In genomic region chr16:22386976-22387375, GRCh38 we compare ENCODE assay signal across 10 cellular contexts. TPM values are rescaled to one million over a fixed set of nuclear protein-coding genes. Genes with fewer than 3 reads are reported as not detected.
DNase-seq lines count a peak whose midpoint lies in the region; ATAC-seq and TF ChIP-seq lines count a peak whose summit lies in the region.
"Had no signal": no experiment of that assay in that cellular context is flagged by ENCODE, and none has a peak within 500 bp of the region (broad histone marks: within the 10 kb centered on the region; RNA-seq: fewer than 3 reads in every experiment).

No MANE protein-coding gene starts in this region.

- peaks cover 1% of the 10 kb centered on the region for H3K4me1 Mint-ChIP-seq in progenitor cell of endocrine pancreas (ENCODE audit: low read depth)
- H3K4me1 Mint-ChIP-seq: central memory CD8-positive, alpha-beta T cell had no signal

- no peak for TF ChIP-seq RAD21 in HCT116 (IDR thresholded peaks at IDR 0.05; ENCODE audit: low read depth)

- no peaks in the 10 kb centered on the region for H3K27me3 ChIP-seq in HCT116 (ENCODE audit: insufficient read depth, low read length)

- no peak for TF ChIP-seq POLR2A in HCT116 (IDR thresholded peaks at IDR 0.05; ENCODE audit: borderline replicate concordance, extremely low read depth, insufficient read depth, insufficient read length)

- no peaks in the 10 kb centered on the region for H4K20me1 ChIP-seq in HCT116 (ENCODE audit: insufficient read depth)

- H3K79me2 ChIP-seq in HCT116 (ENCODE audit: insufficient read depth, low read length), result no peaks in the 10 kb centered on the region

- no peak overlapping the region for H3K4me3 ChIP-seq in HCT116 (replicated peaks in 1 of 2; ENCODE audit: low read depth in 1 of 2, low read length in 2 of 2)

- DNase-seq in HCT116 (ENCODE audit: low read depth, low spot score) (no peak), SW480 (ENCODE audit: low spot score) (peak; percentile 10), glomerular endothelial cell (ENCODE audit: extremely low read depth, low read depth, low spot score) (peak; percentile 71), stromal cell of bone marrow (ENCODE audit: low read depth) (peak; percentile 91), progenitor cell of endocrine pancreas (ENCODE audit: low spot score, unreplicated experiment) (no peak), ureter (ENCODE audit: low spot score) (no peak)
- DNase-seq: Kasumi-1, NCI-H526 treated with DMSO at 0.1 percent for 48 hours had no signal

- no peaks in the 10 kb centered on the region for H3K27me3 Mint-ChIP-seq in progenitor cell of endocrine pancreas
- H3K27me3 Mint-ChIP-seq: central memory CD8-positive, alpha-beta T cell had no signal

- ATAC-seq in HCT116, result no peak
- no peak for ATAC-seq in HG03045 (IDR thresholded peaks at IDR 0.05; ENCODE audit: unreplicated experiment)

- H2AFZ ChIP-seq in HCT116 (ENCODE audit: low read depth, low read length, poor library complexity, severe bottlenecking), result no peak overlapping the region

- peaks cover 14% of the 10 kb centered on the region in 2 experiments for H3K4me1 ChIP-seq in HCT116 (ENCODE audit: control insufficient read depth in 1 of 2, insufficient read depth in 2 of 2, low read length in 2 of 2)

- no peak overlapping the region for H3K9ac ChIP-seq in HCT116 (ENCODE audit: low read length)

- intact Hi-C loops in HCT116 (cut with micrococcal nuclease), result loop anchor here (10.0 kb wide), 1 partner anchor 62 kb away; no protein-coding TSS in a partner anchor

- no TSS peak for BruUV-seq in HCT116 (replicated peaks; lab: Mats Ljungman, UMichigan)

- no peaks in the 10 kb centered on the region for H3K9me3 ChIP-seq in HCT116 (ENCODE audit: control insufficient read depth in 1 of 2, insufficient read depth in 1 of 2, low read depth in 1 of 2, low read length in 2 of 2)

- POLR2A ChIA-PET in HCT116 (lab: Charles Lee), result no interaction called here

- no peaks in the 10 kb centered on the region for H3K36me3 ChIP-seq in HCT116 (ENCODE audit: control insufficient read depth in 1 of 2, insufficient read depth in 2 of 2, low read length in 2 of 2)

- no peak overlapping the region for H3K27ac ChIP-seq in HCT116 (ENCODE audit: low read depth, low read length)

- no peak overlapping the region for H3K27ac Mint-ChIP-seq in progenitor cell of endocrine pancreas

- RAD21 ChIA-PET in HCT116 (lab: Charles Lee; ENCODE audit: low non-redundant PET in 1 of 2, low total read pairs in 2 of 2, uncharacterized antibody in 2 of 2, unreplicated experiment in 2 of 2), result no interaction called here

- peaks cover 1% of the 10 kb centered on the region for H3K36me3 Mint-ChIP-seq in progenitor cell of endocrine pancreas (ENCODE audit: insufficient read depth)

- CTCF ChIA-PET in HCT116 (lab: Charles Lee), result no interaction called here

- no peaks in the 10 kb centered on the region for H3K9me3 Mint-ChIP-seq in progenitor cell of endocrine pancreas (ENCODE audit: low read depth)
- H3K9me3 Mint-ChIP-seq: central memory CD8-positive, alpha-beta T cell had no signal

- TF ChIP-seq CTCF in HCT116 (IDR thresholded peaks at IDR 0.05 in 2 of 3, conservative IDR thresholded peaks at IDR 0.05 in 1 of 3; ENCODE audit: borderline replicate concordance in 1 of 3, insufficient read depth in 1 of 3, low read depth in 2 of 3, low read length in 2 of 3) (no peak), progenitor cell of endocrine pancreas (IDR thresholded peaks at IDR 0.05; ENCODE audit: unreplicated experiment) (no peak)

- H3K9me2 ChIP-seq in HCT116 (ENCODE audit: insufficient read depth), result no peaks in the 10 kb centered on the region

- peak overlapping the region; percentile 57 for H3K4me2 ChIP-seq in HCT116 (ENCODE audit: low read length)

- H3K4me3 Mint-ChIP-seq in progenitor cell of endocrine pancreas (ENCODE audit: low read depth), result no peak overlapping the region
- H3K4me3 Mint-ChIP-seq: central memory CD8-positive, alpha-beta T cell had no signal

TF ChIP-seq in HCT116, 20 proteins besides CTCF, POLR2A, EP300 and RAD21:
- TF ChIP-seq ZFX (IDR thresholded peaks at IDR 0.05) (no peak), REST (IDR thresholded peaks at IDR 0.05; ENCODE audit: low read depth) (no peak), EZH2 (IDR thresholded peaks at IDR 0.05) (no peak), POLR2AphosphoS5 (IDR thresholded peaks at IDR 0.05; ENCODE audit: low read depth, low read length) (no peak), ZNF274 (IDR thresholded peaks at IDR 0.05; ENCODE audit: low read depth, low read length) (no peak), JUND (IDR thresholded peaks at IDR 0.05) (no peak), EZH2phosphoT487 (IDR thresholded peaks at IDR 0.05; ENCODE audit: borderline replicate concordance) (no peak), ZBTB33 (IDR thresholded peaks at IDR 0.05; ENCODE audit: extremely low read depth, insufficient replicate concordance, low read length) (no peak), YY1 (IDR thresholded peaks at IDR 0.05; ENCODE audit: extremely low read depth, insufficient replicate concordance, low read depth, low read length) (no peak), FOSL1 (IDR thresholded peaks at IDR 0.05; ENCODE audit: low read depth) (no peak), SRF (IDR thresholded peaks at IDR 0.05; ENCODE audit: low read depth) (no peak), SIN3A (IDR thresholded peaks at IDR 0.05; ENCODE audit: low read depth) (no peak), ATF3 (IDR thresholded peaks at IDR 0.05) (no peak), SP1 (IDR thresholded peaks at IDR 0.05; ENCODE audit: low read depth) (no peak)

RNA-seq across cellular contexts. Expression of gene CDR2, which starts 12.6 kb away (rescaled TPM):
- total RNA-seq in HCT116 (2021; ENCODE audit: unreplicated experiment), result 27.3 TPM
- 21.3 and 21.8 TPM in 2 replicates for polyA plus RNA-seq in HCT116 (2012)
- 40.6 and 74.1 TPM in 2 replicates for total RNA-seq in glomerular endothelial cell
- total RNA-seq in progenitor cell of endocrine pancreas, result 16.6 and 17.7 TPM in 2 replicates
- total RNA-seq in ureter, result 50.1 TPM

Comparison
In these comparisons a context has a peak if more than half of its experiments do, and no peak if none do; other contexts are left out.
1. DNase-seq: peak in SW480 (single experiment), glomerular endothelial cell (single experiment) and stromal cell of bone marrow (single experiment); none in HCT116 (single experiment), progenitor cell of endocrine pancreas (single experiment) and ureter (single experiment).